8 cellular contexts compared by ENCODE assay signal in the genomic region with DNA sequence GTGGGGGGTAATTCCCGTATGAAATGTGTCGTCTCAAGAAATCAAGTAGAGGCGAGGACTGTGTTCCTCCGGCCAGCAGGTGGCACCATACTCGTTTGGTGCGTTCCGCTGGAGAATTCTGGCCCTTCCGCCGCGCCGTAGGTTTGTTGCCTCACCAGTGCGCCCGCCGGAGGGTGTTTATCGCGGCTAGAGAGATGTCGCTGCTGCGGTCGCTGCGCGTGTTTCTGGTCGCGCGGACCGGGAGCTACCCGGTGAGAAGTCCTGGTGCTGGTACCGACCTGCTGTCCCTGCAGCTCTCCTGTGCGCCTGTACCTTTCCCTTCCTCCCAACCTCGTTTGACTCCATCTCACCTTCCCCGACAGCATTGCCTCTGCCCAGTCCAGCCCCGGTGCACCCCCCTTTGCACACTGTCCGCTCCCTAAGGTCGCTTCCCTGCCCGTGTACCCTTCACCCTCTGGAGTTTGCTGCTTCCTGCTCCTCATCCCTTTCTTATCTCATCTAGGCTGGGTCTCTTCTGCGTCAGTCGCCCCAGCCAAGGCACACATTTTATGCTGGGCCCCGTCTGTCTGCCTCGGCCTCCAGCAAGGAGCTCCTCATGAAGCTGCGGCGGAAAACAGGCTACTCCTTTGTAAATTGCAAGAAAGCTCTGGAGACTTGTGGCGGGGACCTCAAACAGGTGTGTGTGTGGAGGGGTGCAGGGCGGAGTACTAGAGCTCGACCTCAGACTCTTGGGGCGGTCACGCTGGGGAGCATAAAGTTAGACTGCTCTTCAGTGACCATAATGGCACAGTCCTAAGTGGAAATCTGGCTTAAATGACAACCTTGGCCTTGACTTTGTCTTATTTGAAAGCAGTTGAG. TPM values are rescaled to one million over a fixed set of nuclear protein-coding genes. Genes with fewer than 3 reads are reported as not detected.
A peak's percentile ranks its signal among the peaks of the same experiment; 100 is the strongest.
DNase-seq lines count a peak whose midpoint lies in the region; ATAC-seq and TF ChIP-seq lines count a peak whose summit lies in the region.

A gene (plus strand): TSS at position 180 of the 858 bp plus-strand sequence. CDS start 15 bp downstream, at position 195.

- H3K4me1 Mint-ChIP-seq in activated CD4-positive, alpha-beta T cell treated with anti-CD3 and anti-CD28 coated beads, Interleukin-2, amount 10 ng/mL, durations not matched to agents 24 days and 14 days = peaks cover 30% of the 10 kb centered on the region

- peak; percentile 91 for TF ChIP-seq CTCF in left lung (IDR thresholded peaks at IDR 0.05)

- H3K9me3 ChIP-seq in left lung = no peaks in the 10 kb centered on the region

- H3K36me3 Mint-ChIP-seq in activated CD4-positive, alpha-beta T cell treated with anti-CD3 and anti-CD28 coated beads, Interleukin-2, amount 10 ng/mL, durations not matched to agents 24 days and 14 days (ENCODE audit: low read depth) = peaks cover 33% of the 10 kb centered on the region

- ATAC-seq in HG03460 (IDR thresholded peaks at IDR 0.05; ENCODE audit: unreplicated experiment) (peak; percentile 87), left lung (peak; percentile 99)

- peak within 1 kb of the TSS; percentile 99 for H3K4me3 Mint-ChIP-seq in activated CD4-positive, alpha-beta T cell treated with anti-CD3 and anti-CD28 coated beads, Interleukin-2, amount 10 ng/mL, durations not matched to agents 24 days and 14 days

- peak within 1 kb of the TSS; percentile 83 to 91 for H3K4me3 ChIP-seq in left lung

- no peaks in the 10 kb centered on the region for H3K27me3 Mint-ChIP-seq in activated CD4-positive, alpha-beta T cell treated with anti-CD3 and anti-CD28 coated beads, Interleukin-2, amount 10 ng/mL, durations not matched to agents 24 days and 14 days

- peak within 1 kb of the TSS; percentile 99 for H3K27ac Mint-ChIP-seq in activated CD4-positive, alpha-beta T cell treated with anti-CD3 and anti-CD28 coated beads, Interleukin-2, amount 10 ng/mL, durations not matched to agents 24 days and 14 days

- peak; percentile 74 to 95 (median 89) for DNase-seq in C1 segment of cervical spinal cord (lab: John Stamatoyannopoulos, UW)
- peak; percentile 50 for DNase-seq in GM19240 (ENCODE audit: insufficient read length, low spot score)
- DNase-seq in NCI-H524 treated with DMSO at 0.1 percent for 48 hours (lab: John Stamatoyannopoulos, UW) = peak; percentile 41
- DNase-seq in activated CD4-positive, alpha-beta T cell treated with anti-CD3 and anti-CD28 coated beads, Interleukin-2, amount 10 ng/mL, durations not matched to agents 24 days and 14 days = peak; percentile 99
- DNase-seq in cortex of kidney (lab: John Stamatoyannopoulos, UW) = peak; percentile 71
- peak; percentile 96 to 99 for DNase-seq in left lung
- DNase-seq in stimulated activated CD4-positive, alpha-beta T cell treated with anti-CD3 and anti-CD28 coated beads, Interleukin-2, amount 100 ng/mL, for 48 hours = peak; percentile 97 to 98

- H3K9me3 Mint-ChIP-seq in activated CD4-positive, alpha-beta T cell treated with anti-CD3 and anti-CD28 coated beads, Interleukin-2, amount 10 ng/mL, durations not matched to agents 24 days and 14 days = no peaks in the 10 kb centered on the region

- peaks cover 8 to 35% of the 10 kb centered on the region in 2 donors for H3K36me3 ChIP-seq in left lung

- intact Hi-C loops in activated CD4-positive, alpha-beta T cell treated with anti-CD3 and anti-CD28 coated beads, Interleukin-2, amount 10 ng/mL, durations not matched to agents 24 days and 14 days (cut with micrococcal nuclease) = loop anchor here (1.0 to 2.0 kb wide), 3 partner anchors 11 to 116 kb away; a partner anchor contains a TSS
- intact Hi-C loops in left lung (cut with DNase I) = no loop called here

- H3K27me3 ChIP-seq in left lung = no peaks in the 10 kb centered on the region

- H3K27ac ChIP-seq in left lung = peak within 1 kb of the TSS; percentile 36 to 74

- peaks cover 10 to 33% of the 10 kb centered on the region in 2 donors for H3K4me1 ChIP-seq in left lung

RNA-seq across cellular contexts. Expression of the gene that starts here (rescaled TPM):
- total RNA-seq in activated CD4-positive, alpha-beta T cell treated with anti-CD3 and anti-CD28 coated beads, Interleukin-2, amount 10 ng/mL, durations not matched to agents 24 days and 14 days = 62.5 and 64.3 TPM in 2 replicates
- 10 to 100 TPM; 25.6 to 26.2 TPM for total RNA-seq in left lung

Comparison
In these comparisons a context has a peak if more than half of its experiments do, and no peak if none do; other contexts are left out.
1. Peak in every context shown above with its lines: DNase-seq, ATAC-seq, H3K4me3 ChIP-seq and H3K27ac ChIP-seq.
2. DNase-seq: peak in every context shown above with its lines; median percentile 99 in activated CD4-positive, alpha-beta T cell treated with anti-CD3 and anti-CD28 coated beads, Interleukin-2, amount 10 ng/mL, durations not matched to agents 24 days and 14 days; 98 in left lung; 98 in stimulated activated CD4-positive, alpha-beta T cell treated with anti-CD3 and anti-CD28 coated beads, Interleukin-2, amount 100 ng/mL, for 48 hours; 89 in C1 segment of cervical spinal cord; 71 in cortex of kidney; 50 in GM19240; 41 in NCI-H524 treated with DMSO at 0.1 percent for 48 hours.